8 cellular contexts compared by ENCODE assay signal in the genomic region with DNA sequence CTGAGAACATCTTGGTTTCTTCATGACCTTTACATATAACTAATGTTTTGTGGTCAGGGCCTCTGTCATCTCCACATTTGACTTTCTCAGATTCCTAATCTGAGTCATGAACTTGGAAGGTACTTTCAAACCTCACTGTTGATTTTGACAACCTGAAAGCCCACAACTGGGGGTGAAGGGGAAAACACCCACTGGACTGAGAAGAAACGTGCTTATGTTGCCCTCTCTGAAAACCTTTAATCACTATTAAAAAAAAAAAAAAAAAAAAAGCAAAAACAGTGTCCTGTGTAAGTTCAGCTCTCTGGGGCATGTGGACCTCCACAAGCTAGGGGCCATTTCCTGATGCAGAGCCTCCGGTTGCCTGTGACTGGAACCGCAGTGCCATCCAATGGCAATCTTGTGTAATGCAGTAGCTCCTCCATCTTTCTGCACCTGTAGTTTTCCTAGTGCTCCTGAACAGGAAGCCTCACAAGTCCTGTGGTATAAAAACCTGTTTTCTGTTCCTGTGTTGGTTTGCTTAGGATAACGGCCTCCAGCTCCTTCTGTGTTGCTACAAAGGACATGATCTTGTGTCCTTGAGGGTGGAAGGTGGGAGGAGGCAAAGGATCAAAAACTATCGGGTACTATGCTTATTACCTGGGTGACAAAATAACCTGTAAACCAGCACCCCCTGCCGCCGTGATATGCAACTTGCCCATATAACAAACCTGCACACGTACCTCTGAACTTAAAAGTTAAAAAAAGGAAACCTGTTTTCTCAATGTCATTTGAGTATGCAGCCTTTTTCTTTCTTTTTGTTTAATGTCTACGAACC.
DNase-seq lines count a peak whose midpoint lies in the region; ATAC-seq and TF ChIP-seq lines count a peak whose summit lies in the region.

No MANE protein-coding gene starts in this region.

- no peak overlapping the region for H2AK5ac ChIP-seq in mesendoderm (ENCODE audit: low read length)

- peak; percentile 72 for ATAC-seq in CD8-positive, alpha-beta T cell
- ATAC-seq in GM18909 (IDR thresholded peaks at IDR 0.05; ENCODE audit: poor library complexity, unreplicated experiment) (peak; percentile 88), HG03045 (IDR thresholded peaks at IDR 0.05; ENCODE audit: unreplicated experiment) (peak; percentile 80)

- H4K8ac ChIP-seq in mesendoderm (ENCODE audit: low read depth, low read length) = no peak overlapping the region

- H3K4ac ChIP-seq in mesendoderm (ENCODE audit: low read depth, low read length) = no peak overlapping the region

- no peak overlapping the region for H3K23ac ChIP-seq in mesendoderm (ENCODE audit: low read length)

- no peak overlapping the region for H3K4me2 ChIP-seq in mesendoderm (ENCODE audit: low read length)

- no peaks in the 10 kb centered on the region for H3K36me3 Mint-ChIP-seq in CD8-positive, alpha-beta T cell

- peak; percentile 30 for TF ChIP-seq CTCF in CD8-positive, alpha-beta T cell (IDR thresholded peaks at IDR 0.05)
- TF ChIP-seq CTCF in tibial artery (IDR thresholded peaks at IDR 0.05) = peak in 1 of 2 experiments; percentile 7

- no peaks in the 10 kb centered on the region for H3K4me1 Mint-ChIP-seq in CD8-positive, alpha-beta T cell (ENCODE audit: low read depth)

- WGBS in mesendoderm (ENCODE audit: extremely low coverage, insufficient coverage, low lambda C conversion rate) = no CpG with 5 or more reads among the region's 9 CpGs

- H3K79me2 ChIP-seq in mesendoderm (ENCODE audit: control insufficient read depth, insufficient read depth, low read length) = no peaks in the 10 kb centered on the region

- POLR2A ChIA-PET in CD8-positive, alpha-beta T cell (lab: Charles Lee) = no interaction called here

- H3K56ac ChIP-seq in mesendoderm (ENCODE audit: low read length) = no peak overlapping the region

- H2BK120ac ChIP-seq in mesendoderm (ENCODE audit: low read depth, low read length) = no peak overlapping the region

- intact Hi-C loops in CD8-positive, alpha-beta T cell (cut with DNase I, micrococcal nuclease) = no loop called here
- intact Hi-C loops in tibial artery (cut with DNase I; ENCODE audit: low total_unique reads) = no loop called here

- no peaks in the 10 kb centered on the region for H3K4me1 ChIP-seq in CD8-positive, alpha-beta T cell (ENCODE audit: insufficient read depth, low read length)
- no peaks in the 10 kb centered on the region for H3K4me1 ChIP-seq in mesendoderm (ENCODE audit: control insufficient read depth, low read depth, low read length)
- H3K4me1 ChIP-seq in tibial artery = no peaks in the 10 kb centered on the region

- H3K18ac ChIP-seq in mesendoderm (ENCODE audit: low read length) = no peak overlapping the region

- H3K27ac ChIP-seq in CD8-positive, alpha-beta T cell (ENCODE audit: low read depth, low read length) = no peak overlapping the region
- H3K27ac ChIP-seq in mesendoderm (ENCODE audit: low read depth, low read length) (no peak overlapping the region), tibial artery (no peak overlapping the region)

- no peak overlapping the region for H3K4me3 ChIP-seq in CD8-positive, alpha-beta T cell (ENCODE audit: low read depth, low read length)
- H3K4me3 ChIP-seq in mesendoderm (ENCODE audit: low read length) (no peak overlapping the region), tibial artery (no peak overlapping the region)

- H3K36me3 ChIP-seq in CD8-positive, alpha-beta T cell (ENCODE audit: insufficient read depth, low read length) = no peaks in the 10 kb centered on the region
- H3K36me3 ChIP-seq in mesendoderm (ENCODE audit: control insufficient read depth, insufficient read depth, low read length) (no peaks in the 10 kb centered on the region), tibial artery (no peaks in the 10 kb centered on the region)

- H3K9me3 ChIP-seq in CD8-positive, alpha-beta T cell (ENCODE audit: low read length) = no peaks in the 10 kb centered on the region
- no peaks in the 10 kb centered on the region for H3K9me3 ChIP-seq in tibial artery

- H2BK15ac ChIP-seq in mesendoderm (replicated peaks; ENCODE audit: low read depth) = no peak overlapping the region

- no peaks in the 10 kb centered on the region for H3K79me1 ChIP-seq in mesendoderm (ENCODE audit: low read length)

- no peaks in the 10 kb centered on the region for H3K9me3 Mint-ChIP-seq in CD8-positive, alpha-beta T cell

- peaks cover 5% of the 10 kb centered on the region for H3K27me3 Mint-ChIP-seq in CD8-positive, alpha-beta T cell (ENCODE audit: low read depth)

- H4K5ac ChIP-seq in mesendoderm (ENCODE audit: low read length) = no peak overlapping the region

- peak overlapping the region; percentile 35 for H3K4me3 Mint-ChIP-seq in CD8-positive, alpha-beta T cell

- H2BK5ac ChIP-seq in mesendoderm (ENCODE audit: low read length) = no peak overlapping the region

- peak in 5 of 7 experiments; percentile 2 to 50 (median 14) for DNase-seq in CD8-positive, alpha-beta T cell
- DNase-seq in NCI-H146 treated with DMSO at 0.1 percent for 48 hours (lab: John Stamatoyannopoulos, UW; ENCODE audit: unreplicated experiment) = peak; percentile 83
- peak; percentile 75 for DNase-seq in SW480 (ENCODE audit: low spot score)
- peak; percentile 17 for DNase-seq in central memory CD4-positive, alpha-beta T cell
- DNase-seq in mesendoderm = peak; percentile 90
- no peak for DNase-seq in tibial artery

- H3K9ac ChIP-seq in mesendoderm (ENCODE audit: low read length) = no peak overlapping the region

- H3K27me3 ChIP-seq in CD8-positive, alpha-beta T cell (ENCODE audit: insufficient read depth, low read length) = no peaks in the 10 kb centered on the region
- H3K27me3 ChIP-seq in mesendoderm (ENCODE audit: insufficient read depth, low read length, poor library complexity) (no peaks in the 10 kb centered on the region), tibial artery (no peaks in the 10 kb centered on the region)

- CTCF ChIA-PET in CD8-positive, alpha-beta T cell (lab: Charles Lee) = no interaction called here

- no peak overlapping the region for H3K27ac Mint-ChIP-seq in CD8-positive, alpha-beta T cell

Comparison
In these comparisons a context has a peak if more than half of its experiments do, and no peak if none do; other contexts are left out.
1. DNase-seq: peak in CD8-positive, alpha-beta T cell (5 of 7), NCI-H146 treated with DMSO at 0.1 percent for 48 hours (single experiment), SW480 (single experiment), central memory CD4-positive, alpha-beta T cell (single experiment) and mesendoderm (single experiment); none in tibial artery (0 of 2).
2. Peak in every context shown above with its lines, with median percentiles within 50 percentile points of each other: ATAC-seq.